ENCODE assay signal across 8 cellular contexts in the genomic region with DNA sequence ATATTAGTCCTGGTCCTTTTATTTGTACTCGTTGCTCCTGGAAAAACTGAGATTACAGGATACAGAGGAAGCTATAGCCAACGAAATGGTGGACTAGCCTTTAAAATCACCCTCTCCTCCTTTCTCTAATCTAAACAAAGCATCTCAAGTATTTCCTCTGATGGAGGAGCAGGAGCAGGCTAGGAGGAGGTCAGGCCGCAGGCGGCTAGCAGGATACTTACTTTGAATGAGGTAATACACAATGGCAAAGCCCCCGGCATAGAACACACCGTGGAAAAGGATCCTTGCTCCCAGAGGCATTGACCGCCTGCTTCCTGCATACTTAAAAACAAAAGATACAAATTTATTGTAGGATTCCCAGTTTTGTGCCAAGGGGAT.
DNase-seq lines count a peak whose midpoint lies in the region; ATAC-seq and TF ChIP-seq lines count a peak whose summit lies in the region.

No MANE protein-coding gene starts in this region.

- no peak overlapping the region for H3K9ac ChIP-seq in muscle layer of colon (ENCODE audit: low read length)

- peak overlapping the region; percentile 46 for H3K4me3 ChIP-seq in AG10803 (ENCODE audit: low read length)
- no peak overlapping the region for H3K4me3 ChIP-seq in choroid plexus epithelial cell (ENCODE audit: low read depth, low read length)
- peak overlapping the region in 1 of 2 donors; percentile 17 for H3K4me3 ChIP-seq in muscle layer of colon (ENCODE audit: low read depth in 1 of 2, low read length in 2 of 2)

- TF ChIP-seq CTCF in AG10803 (conservative IDR thresholded peaks at IDR 0.05; ENCODE audit: low read length) = no peak
- no peak for TF ChIP-seq CTCF in choroid plexus epithelial cell (conservative IDR thresholded peaks at IDR 0.05; ENCODE audit: low read depth, low read length)

- peaks cover 66% of the 10 kb centered on the region for H3K4me1 ChIP-seq in muscle layer of colon (ENCODE audit: insufficient read depth, low read length)

- no peaks in the 10 kb centered on the region for H3K36me3 ChIP-seq in muscle layer of colon (ENCODE audit: insufficient read depth, low read length)

- DNase-seq in AG10803 (ENCODE audit: low read depth) (peak; percentile 82), M059J (ENCODE audit: low read depth) (peak; percentile 90), choroid plexus epithelial cell (ENCODE audit: low read depth) (peak; percentile 94), medulla oblongata (ENCODE audit: extremely low spot score) (no peak)
- DNase-seq in stimulated activated CD4-positive, alpha-beta T cell treated with anti-CD3 and anti-CD28 coated beads, Interleukin-1b, Interleukin-23, amount 100 ng/mL, for 48 hours = no peak

- no peaks in the 10 kb centered on the region for H3K27me3 ChIP-seq in muscle layer of colon (ENCODE audit: control insufficient read depth in 1 of 2, insufficient read depth in 2 of 2, low read length in 2 of 2)

- ATAC-seq in HG03432 (IDR thresholded peaks at IDR 0.05; ENCODE audit: unreplicated experiment) = no peak
- no peak for ATAC-seq in HG03460 (IDR thresholded peaks at IDR 0.05; ENCODE audit: unreplicated experiment)

- H3K9me3 ChIP-seq in muscle layer of colon (ENCODE audit: low read length) = no peaks in the 10 kb centered on the region

- peak overlapping the region; percentile 83 for H3K27ac ChIP-seq in muscle layer of colon (ENCODE audit: low read depth, low read length)

Comparison
In these comparisons a context has a peak if more than half of its experiments do, and no peak if none do; other contexts are left out.
1. DNase-seq: peak in AG10803 (single experiment), M059J (single experiment) and choroid plexus epithelial cell (single experiment); none in medulla oblongata (single experiment) and stimulated activated CD4-positive, alpha-beta T cell treated with anti-CD3 and anti-CD28 coated beads, Interleukin-1b, Interleukin-23, amount 100 ng/mL, for 48 hours (single experiment).